Comparison of ENCODE assay signal across 18 cellular contexts in the genomic region with DNA sequence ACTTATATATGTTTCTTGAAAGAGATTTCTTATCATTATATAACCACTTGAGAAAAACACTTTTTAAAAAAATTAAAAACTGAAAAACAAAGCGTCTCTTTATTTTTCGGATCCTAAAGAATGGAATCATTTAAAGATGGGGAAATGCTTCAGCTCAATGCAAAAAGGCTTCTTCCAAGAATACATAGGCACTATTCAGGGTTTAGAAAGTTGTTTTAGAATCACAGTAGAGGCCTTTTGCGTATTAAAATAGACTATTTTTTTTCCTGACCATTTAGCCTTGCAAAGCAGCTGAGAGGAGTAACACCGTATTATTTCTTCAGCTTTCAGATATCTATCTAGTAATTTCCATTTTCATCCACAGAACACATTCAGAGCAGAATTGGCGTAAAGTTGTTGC. TPM values are rescaled to one million over a fixed set of nuclear protein-coding genes. Genes with fewer than 3 reads are reported as not detected.
DNase-seq lines count a peak whose midpoint lies in the region; ATAC-seq and TF ChIP-seq lines count a peak whose summit lies in the region.
"Had no signal": no experiment of that assay in that cellular context is flagged by ENCODE, and none has a peak within 500 bp of the region (broad histone marks: within the 10 kb centered on the region; RNA-seq: fewer than 3 reads in every experiment).

No MANE protein-coding gene starts in this region.

- WGBS in GM23248 (ENCODE audit: low coverage in 1 of 2, low lambda C conversion rate in 2 of 2, missing lambda C conversion rate in 2 of 2), 2 experiments: 53 to 61% methylated on average over 5 of the region's 5 CpGs
- 74% methylated on average over 5 of the region's 5 CpGs for WGBS in mammary epithelial cell (ENCODE audit: low coverage, missing lambda C conversion rate)
- 44% methylated on average over 5 of the region's 5 CpGs for WGBS in right cardiac atrium

- H3F3A ChIP-seq in GM23248 (ENCODE audit: insufficient read depth): peaks cover 75% of the 10 kb centered on the region

- H3K79me2 ChIP-seq in GM23248 (ENCODE audit: insufficient read depth) (peaks cover 100% of the 10 kb centered on the region), mammary epithelial cell (ENCODE audit: insufficient read depth, low read length) (no peaks in the 10 kb centered on the region)

- H3K9me3 ChIP-seq in GM23248 (ENCODE audit: low read depth): no peaks in the 10 kb centered on the region
- no peaks in the 10 kb centered on the region for H3K9me3 ChIP-seq in mammary epithelial cell (replicated peaks; ENCODE audit: insufficient read depth, low read length)
- no peaks in the 10 kb centered on the region for H3K9me3 ChIP-seq in right cardiac atrium (ENCODE audit: control insufficient read depth, low read length)
- H3K9me3 ChIP-seq in gastrocnemius medialis: no peaks in the 10 kb centered on the region

- TF ChIP-seq CTCF in mammary epithelial cell (conservative IDR thresholded peaks at IDR 0.05 in 1 of 2, IDR thresholded peaks at IDR 0.05 in 1 of 2; ENCODE audit: extremely low read depth in 1 of 2, insufficient read depth in 1 of 2, low read depth in 1 of 2, low read length in 2 of 2): no peak
- no peak for TF ChIP-seq CTCF in gastrocnemius medialis (IDR thresholded peaks at IDR 0.05 in 4 of 5, conservative IDR thresholded peaks at IDR 0.05 in 1 of 5)

- ATAC-seq in right cardiac atrium (peak in 1 of 2 donors; percentile 16), gastrocnemius medialis (no peak), GM19351 (IDR thresholded peaks at IDR 0.05; ENCODE audit: unreplicated experiment) (no peak), HG03108 (IDR thresholded peaks at IDR 0.05; ENCODE audit: unreplicated experiment) (no peak)
- ATAC-seq: K562 had no signal

- H3K27me3 ChIP-seq in GM23248 (replicated peaks; ENCODE audit: insufficient read depth): no peaks in the 10 kb centered on the region
- H3K27me3 ChIP-seq in mammary epithelial cell (ENCODE audit: insufficient read depth, low read length): no peaks in the 10 kb centered on the region
- no peaks in the 10 kb centered on the region for H3K27me3 ChIP-seq in right cardiac atrium (ENCODE audit: control insufficient read depth, insufficient read depth)
- no peaks in the 10 kb centered on the region for H3K27me3 ChIP-seq in gastrocnemius medialis

- 0 out of 2 replicates have a peak, but pooled peaks cover 6% of the 10 kb centered on the region for H3K36me3 ChIP-seq in GM23248 (ENCODE audit: low read depth)
- H3K36me3 ChIP-seq in mammary epithelial cell (ENCODE audit: insufficient read depth, low read length): no peaks in the 10 kb centered on the region
- no peaks in the 10 kb centered on the region for H3K36me3 ChIP-seq in gastrocnemius medialis

- TF ChIP-seq POLR2A in gastrocnemius medialis (IDR thresholded peaks at IDR 0.05): no peak

- H3K4me1 ChIP-seq in GM23248 (ENCODE audit: insufficient read depth): peaks cover 70% of the 10 kb centered on the region
- peaks cover 8% of the 10 kb centered on the region for H3K4me1 ChIP-seq in mammary epithelial cell (ENCODE audit: insufficient read depth, low read length)
- peaks cover 4% of the 10 kb centered on the region for H3K4me1 ChIP-seq in right cardiac atrium (ENCODE audit: control insufficient read depth, insufficient read depth, low read length)
- peaks cover 73 to 88% of the 10 kb centered on the region in 2 donors for H3K4me1 ChIP-seq in gastrocnemius medialis

- no TSS peak for BruUV-seq in mammary epithelial cell (replicated peaks; lab: Mats Ljungman, UMichigan)

- H3K4me2 ChIP-seq in GM23248 (ENCODE audit: unreplicated experiment) (peak overlapping the region; percentile 86), mammary epithelial cell (ENCODE audit: insufficient read depth, low read depth, low read length) (no peak overlapping the region)

- H3K27ac ChIP-seq in GM23248 (peak overlapping the region; percentile 81), mammary epithelial cell (ENCODE audit: insufficient read depth, low read depth, low read length) (no peak overlapping the region), right cardiac atrium (ENCODE audit: low read length) (peak overlapping the region; percentile 99), gastrocnemius medialis (peak overlapping the region; percentile 73 to 90 (median 80))
- H3K27ac ChIP-seq: HL-60, VCaP had no signal

- H4K20me1 ChIP-seq in GM23248 (ENCODE audit: insufficient read depth) (no peaks in the 10 kb centered on the region), mammary epithelial cell (ENCODE audit: insufficient read depth, low read length) (no peaks in the 10 kb centered on the region)

- H2AFZ ChIP-seq in GM23248 (no peak overlapping the region), mammary epithelial cell (ENCODE audit: low read depth, low read length) (peak overlapping the region; percentile 89)

- CTCF ChIA-PET in mammary epithelial cell (lab: Charles Lee; ENCODE audit: low non-redundant PET): no interaction called here

- dilution Hi-C loops in mammary epithelial cell (cut with HindIII; ENCODE audit: low sequenced_read_pairs): no loop called here

- in situ Hi-C loops in GM23248 (cut with MboI) (no loop called here), mammary epithelial cell (cut with MboI; ENCODE audit: low sequenced_read_pairs in 2 of 2) (loop anchor here in 1 of 2 donors (10.0 kb wide), 1 partner anchor 226 kb away; no protein-coding TSS in a partner anchor), gastrocnemius medialis (cut with MboI; ENCODE audit: low sequenced_read_pairs in 4 of 4) (no loop called here)

- intact Hi-C loops in mammary epithelial cell (cut with micrococcal nuclease): no loop called here
- intact Hi-C loops in right cardiac atrium (cut with DNase I): no loop called here
- intact Hi-C loops in gastrocnemius medialis (cut with DNase I; ENCODE audit: low total_unique reads): no loop called here

- H3K9me2 ChIP-seq in GM23248 (ENCODE audit: insufficient read depth): no peaks in the 10 kb centered on the region

- H3K4me3 ChIP-seq in GM23248: peak overlapping the region; percentile 35
- H3K4me3 ChIP-seq in mammary epithelial cell (replicated peaks in 1 of 3; ENCODE audit: insufficient read depth in 1 of 3, low read depth in 2 of 3, low read length in 3 of 3): no peak overlapping the region
- H3K4me3 ChIP-seq in right cardiac atrium (ENCODE audit: low read length): peak overlapping the region; percentile 16
- H3K4me3 ChIP-seq in gastrocnemius medialis: peak overlapping the region in 3 of 4 donors; percentile 1 to 24 (median 13)
- H3K4me3 ChIP-seq: K562 had no signal

- H3K9ac ChIP-seq in GM23248: peak overlapping the region; percentile 55
- H3K9ac ChIP-seq in mammary epithelial cell (ENCODE audit: insufficient read depth, low read length): no peak overlapping the region

- DNase-seq in GM23248: no peak
- DNase-seq in mammary epithelial cell: no peak
- DNase-seq in right cardiac atrium: no peak
- no peak for DNase-seq in gastrocnemius medialis
- DNase-seq in NCI-H2107 (lab: John Stamatoyannopoulos, UW): no peak
- no peak for DNase-seq in SIG-M5 (lab: John Stamatoyannopoulos, UW)
- DNase-seq: activated CD8-positive, alpha-beta memory T cell treated with anti-CD3 and anti-CD28 coated beads for 24 hours; erythroblast; kidney glomerular epithelial cell; NCI-H1092 treated with DMSO at 0.1 percent for 48 hours; NCI-H2171; NCI-H748 treated with DMSO at 0.1 percent for 48 hours; stimulated activated naive CD4-positive, alpha-beta T cell treated with Interleukin-2 at 50 U/mL for 16 hours had no signal

RNA-seq across cellular contexts. Expression of gene PRRX1, which starts 34.4 kb away (rescaled TPM):
- total RNA-seq in GM23248 (2014; rRNA removed; shearing (Covaris generic)): 179 and 191 TPM in 2 replicates
- polyA plus RNA-seq in GM23248 (2016; fragmentation: Nextera tagmentation; extraction: Ambion mirVana) (38.8 and 40.1 TPM in 2 replicates), mammary epithelial cell (0.18 TPM), right cardiac atrium (39.9 TPM)
- total RNA-seq in mammary epithelial cell (1 to 10 TPM in 1 of 2 donors, not detected in 1; 1.7 TPM), right cardiac atrium (10 to 100 TPM; 60.3 to 72.8 (median 65.5) TPM), gastrocnemius medialis (100 to 1,000 TPM in 1 of 4 donors, 10 to 100 TPM in 3; 35.3 to 120 (median 64.3) TPM)
- not detected for polyA minus RNA-seq in mammary epithelial cell
- total RNA-seq: K562 had no signal
- polyA plus RNA-seq: K562 had no signal

Comparison
In these comparisons a context has a peak if more than half of its experiments do, and no peak if none do; other contexts are left out.
1. H3K4me3 ChIP-seq: peak in GM23248 (single experiment), right cardiac atrium (single experiment) and gastrocnemius medialis (3 of 4); none in mammary epithelial cell (0 of 3).
2. RNA of gene PRRX1, which starts 34.4 kb away (total RNA-seq): 179 to 191 TPM in GM23248, 35.3 to 120 TPM in gastrocnemius medialis and 60.3 to 72.8 TPM in right cardiac atrium; 1.7 TPM in mammary epithelial cell; every median in the first group is over 10 times any median in the second.